1 cellular context compared by ENCODE assay signal in the genomic region with DNA sequence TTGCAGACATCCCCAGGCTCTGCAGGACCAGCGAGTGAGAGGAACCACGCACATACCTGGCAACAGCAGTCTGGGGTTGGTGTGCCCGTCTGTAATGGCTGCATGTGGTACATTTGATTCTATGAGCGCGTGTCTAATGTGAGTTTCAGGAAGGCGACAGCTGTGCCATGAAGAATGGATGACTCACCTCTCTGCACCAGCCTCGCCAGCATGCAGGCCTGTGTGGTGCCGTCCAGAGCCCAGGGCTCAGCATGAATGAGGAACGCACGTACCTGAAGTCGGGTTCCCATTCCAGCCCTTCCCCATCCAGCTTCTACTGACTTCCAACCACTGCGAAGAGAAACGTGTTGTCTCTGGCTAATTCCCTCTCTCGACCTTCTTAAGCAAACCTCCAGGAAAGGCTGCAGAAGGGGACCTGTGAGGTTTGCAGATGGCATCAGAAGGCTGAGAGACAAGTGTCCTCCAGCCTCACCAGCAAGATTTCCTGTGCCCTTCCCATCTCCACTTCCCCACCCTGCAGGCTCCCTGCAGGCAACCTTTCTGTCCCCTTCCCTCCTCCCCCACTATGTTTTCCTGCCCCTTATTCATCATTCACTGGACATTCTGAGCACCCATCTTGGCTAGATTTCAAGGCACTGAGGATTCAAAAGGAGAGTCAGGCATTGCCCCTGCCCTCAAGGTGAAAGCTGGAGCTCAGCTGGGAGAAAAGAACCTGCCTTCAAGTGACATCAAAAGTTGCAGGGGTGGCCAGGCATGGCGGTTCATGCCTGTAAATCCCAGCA.
TF ChIP-seq lines count a peak whose summit lies in the region.

No MANE protein-coding gene starts in this region.

TF ChIP-seq in endothelial cell of umbilical vein, 7 proteins besides CTCF, POLR2A, EP300 and RAD21 (continued from another document):
- no peak for TF ChIP-seq FOS (IDR thresholded peaks at IDR 0.05; ENCODE audit: borderline replicate concordance, insufficient read depth, low read length)
